Comparison of ENCODE assay signal across 15 cellular contexts in genomic region chr14:98955036-98955740, GRCh38.
"Had no signal": no experiment of that assay in that cellular context is flagged by ENCODE, and none has a peak within 500 bp of the region (broad histone marks: within the 10 kb centered on the region; RNA-seq: fewer than 3 reads in every experiment).

No MANE protein-coding gene starts in this region.

- H3K4me1 ChIP-seq: right atrium auricular region had no signal

- H3K4me3 ChIP-seq: hepatocyte, right atrium auricular region, suprapubic skin, tibial artery, upper lobe of left lung had no signal

- H3K9me3 ChIP-seq: neutrophil, right atrium auricular region, suprapubic skin, upper lobe of left lung had no signal

- H3K36me3 ChIP-seq: neutrophil, right atrium auricular region, suprapubic skin, tibial artery, upper lobe of left lung had no signal

- H3K27ac ChIP-seq: hepatocyte, neutrophil, right atrium auricular region, suprapubic skin, tibial artery, upper lobe of left lung had no signal

- H3K27me3 ChIP-seq: hepatocyte, neutrophil, right atrium auricular region, suprapubic skin, upper lobe of left lung had no signal

- DNase-seq: erythroblast; foreskin melanocyte; mammary epithelial cell; naive thymus-derived CD4-positive, alpha-beta T cell; nephron progenitor cell; small intestine; stimulated activated CD4-positive, alpha-beta T cell treated with anti-CD3 and anti-CD28 coated beads, Interleukin-12 subunit alpha, Interleukin-12 subunit beta, amount 100 ng/mL, for 4 hours; stimulated activated CD4-positive, alpha-beta T cell treated with anti-CD3 and anti-CD28 coated beads, Interleukin-2, amount 100 ng/mL, for 48 hours; stimulated activated naive CD8-positive, alpha-beta T cell treated with anti-CD3 and anti-CD28 coated beads, Interleukin-15, Interleukin-2, amounts not matched to agents 100 U/mL and 50 U/mL, for 24 hours; tibial artery; upper lobe of left lung had no signal
